ENCODE assay signal across 20 cellular contexts in the genomic region with DNA sequence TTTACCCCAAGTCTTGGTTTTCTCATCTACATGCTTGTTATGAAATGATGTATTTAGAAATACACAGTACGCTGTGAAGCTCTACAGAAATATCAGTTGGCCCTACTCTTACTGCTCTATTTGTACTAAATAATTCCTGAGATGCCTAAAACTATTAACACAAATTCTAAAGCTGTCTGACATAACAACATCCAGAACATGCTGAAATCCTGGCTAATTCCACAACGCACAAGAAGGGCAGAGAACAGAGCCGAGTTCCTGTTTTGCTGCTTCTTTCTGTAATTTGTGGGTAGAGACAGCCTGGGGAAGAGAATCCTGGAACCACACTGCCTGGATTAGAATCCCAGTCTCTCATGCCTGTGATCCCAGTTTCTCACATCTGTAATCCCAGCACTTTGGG. TPM values are rescaled to one million over a fixed set of nuclear protein-coding genes. Genes with fewer than 3 reads are reported as not detected.
A peak's percentile ranks its signal among the peaks of the same experiment; 100 is the strongest.
DNase-seq lines count a peak whose midpoint lies in the region; ATAC-seq and TF ChIP-seq lines count a peak whose summit lies in the region.
"Had no signal": no experiment of that assay in that cellular context is flagged by ENCODE, and none has a peak within 500 bp of the region (broad histone marks: within the 10 kb centered on the region; RNA-seq: fewer than 3 reads in every experiment).

No MANE protein-coding gene starts in this region.

- ATAC-seq in Right ventricle myocardium inferior (peak; percentile 71), left lobe of liver (peak; percentile 14), GM18517 (IDR thresholded peaks at IDR 0.05; ENCODE audit: unreplicated experiment) (no peak), GM21367 (IDR thresholded peaks at IDR 0.05; ENCODE audit: unreplicated experiment) (no peak)
- ATAC-seq: effector memory CD8-positive, alpha-beta T cell; left lung; stimulated activated naive CD8-positive, alpha-beta T cell treated with anti-CD3 and anti-CD28 coated beads, Interleukin-15, amount 100 ng/mL, for 72 hours; upper lobe of right lung had no signal

- TF ChIP-seq CTCF in fibroblast of mammary gland (conservative IDR thresholded peaks at IDR 0.05; ENCODE audit: control insufficient read depth, insufficient read depth, low read depth, low read length), result no peak
- no peak for TF ChIP-seq CTCF in RWPE1 (conservative IDR thresholded peaks at IDR 0.05; ENCODE audit: low read depth)

- no peak overlapping the region for H3K4me3 ChIP-seq in fibroblast of mammary gland (ENCODE audit: control insufficient read depth, low read depth, low read length)
- H3K4me3 ChIP-seq: left lung, upper lobe of right lung had no signal

- DNase-seq in Right ventricle myocardium inferior (ENCODE audit: missing footprints) (no peak), cardiac septum (ENCODE audit: low spot score) (no peak), fibroblast of mammary gland (ENCODE audit: low read depth) (peak; percentile 50), left lobe of liver (ENCODE audit: low spot score) (no peak), RWPE1 (ENCODE audit: low spot score) (no peak), NCI-H446 (lab: John Stamatoyannopoulos, UW) (no peak)
- DNase-seq: activated CD4-positive, alpha-beta T cell treated with anti-CD3 and anti-CD28 coated beads for 4 hours; activated CD8-positive, alpha-beta memory T cell treated with anti-CD3 and anti-CD28 coated beads, Interleukin-2, amount 50 U/mL, for 4 hours; activated effector memory CD4-positive, alpha-beta T cell treated with anti-CD3 and anti-CD28 coated beads, Interleukin-2, amount 50 U/mL, for 16 hours; Caco-2; effector memory CD8-positive, alpha-beta T cell; left lung; NCI-H1105; NCI-H2107; NCI-H510A treated with DMSO at 0.1 percent for 48 hours; occipital lobe; stimulated activated naive CD8-positive, alpha-beta T cell treated with anti-CD3 and anti-CD28 coated beads, Interleukin-15, amount 100 ng/mL, for 72 hours; upper lobe of right lung had no signal

- intact Hi-C loops in Right ventricle myocardium inferior (cut with DNase I), result no loop called here
- intact Hi-C loops in cardiac septum (cut with DNase I), result no loop called here

- H3K27ac ChIP-seq in RWPE1, result no peak overlapping the region
- H3K27ac ChIP-seq: left lung, upper lobe of right lung had no signal

- POLR2A ChIA-PET in RWPE1 (lab: Yijun Ruan, JAX; ENCODE audit: low non-redundant PET), result no interaction called here

- CTCF ChIA-PET in RWPE1 (lab: Yijun Ruan, JAX), result interaction anchor here (0.7 kb wide), 1 partner anchor 26 kb away, joined by 3 read pairs; no protein-coding TSS in a partner anchor

RNA-seq across cellular contexts. Expression of a gene that starts 59.0 kb away (rescaled TPM):
- total RNA-seq in Right ventricle myocardium inferior, result 11.9 TPM
- total RNA-seq in cardiac septum, result 28.3 TPM
- 0.81 TPM for total RNA-seq in left lobe of liver

Comparison
In these comparisons a context has a peak if more than half of its experiments do, and no peak if none do; other contexts are left out.
1. ATAC-seq: peak in Right ventricle myocardium inferior (single experiment) and left lobe of liver (single experiment); none in GM18517 (single experiment) and GM21367 (single experiment).